ENCODE assay signal across 8 cellular contexts in the genomic region with DNA sequence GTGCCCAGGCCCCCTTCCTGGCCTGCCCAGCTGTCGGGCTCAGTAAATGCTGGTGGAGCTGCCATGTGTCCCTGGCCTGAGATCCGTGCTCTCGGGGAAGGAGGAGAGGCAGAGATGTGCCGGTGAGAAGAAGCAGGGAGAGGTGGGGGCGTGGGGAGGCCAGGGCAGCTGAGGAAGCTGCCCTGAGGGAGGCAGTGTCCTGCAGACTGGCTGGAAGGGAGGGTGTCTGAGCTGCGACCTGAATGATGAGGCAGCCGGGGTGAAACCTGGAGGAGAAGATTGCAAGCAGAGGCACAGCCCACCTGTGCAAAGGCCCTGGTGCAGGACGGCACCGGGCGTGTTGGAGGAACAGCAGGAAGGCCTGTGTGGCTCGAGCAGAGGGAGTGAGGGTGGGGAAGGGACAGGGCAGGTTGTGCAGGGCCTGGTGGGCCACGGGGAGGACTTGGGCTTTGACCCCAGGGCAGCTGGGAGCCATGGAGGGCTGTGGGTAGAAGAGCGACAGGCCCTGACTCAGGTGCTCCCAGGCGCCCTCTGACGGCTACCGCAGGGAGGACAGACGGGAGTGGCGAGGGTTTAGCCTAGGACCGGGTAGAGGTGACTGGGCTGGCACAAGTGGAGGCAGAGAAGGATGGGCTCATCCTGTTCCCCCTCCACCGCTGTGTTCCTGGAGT. TPM values are rescaled to one million over a fixed set of nuclear protein-coding genes. Genes with fewer than 3 reads are reported as not detected.
DNase-seq lines count a peak whose midpoint lies in the region; ATAC-seq and TF ChIP-seq lines count a peak whose summit lies in the region.

No MANE protein-coding gene starts in this region.

- H3K4me3 ChIP-seq in NT2/D1 (ENCODE audit: insufficient read length, low read depth) (no peak overlapping the region), fibroblast of mammary gland (ENCODE audit: control insufficient read depth, low read depth, low read length) (no peak overlapping the region), parathyroid adenoma (ENCODE audit: low read depth, low read length) (no peak overlapping the region), uterus (no peak overlapping the region)

- H3K27ac ChIP-seq in parathyroid adenoma (no peak overlapping the region), uterus (no peak overlapping the region)

- H3K4me1 ChIP-seq in NT2/D1 (ENCODE audit: insufficient read depth, insufficient read length): peaks cover 11% of the 10 kb centered on the region
- H3K4me1 ChIP-seq in parathyroid adenoma: no peaks in the 10 kb centered on the region
- no peaks in the 10 kb centered on the region for H3K4me1 ChIP-seq in uterus

- DNase-seq in NCI-H2227 (lab: John Stamatoyannopoulos, UW; ENCODE audit: unreplicated experiment): peak; percentile 20
- no peak for DNase-seq in NCI-H2227 treated with DMSO at 0.1 percent for 48 hours (lab: John Stamatoyannopoulos, UW)
- peak; percentile 27 for DNase-seq in NT2/D1 (ENCODE audit: low read depth, low spot score)
- DNase-seq in activated T-cell treated with anti-CD3 and anti-CD28 coated beads for 24 hours (ENCODE audit: low read depth): peak; percentile 61
- peak; percentile 37 for DNase-seq in fibroblast of mammary gland (ENCODE audit: low read depth)
- peak in 1 of 2 donors; percentile 31 for DNase-seq in uterus

- intact Hi-C loops in uterus (cut with DNase I; ENCODE audit: low total_unique reads): no loop called here

- H3K36me3 ChIP-seq in NT2/D1 (ENCODE audit: insufficient read depth, insufficient read length, low read length) (peaks cover 57% of the 10 kb centered on the region), parathyroid adenoma (ENCODE audit: control insufficient read depth, insufficient read depth, low read length) (no peaks in the 10 kb centered on the region), uterus (no peaks in the 10 kb centered on the region)

- no peak for ATAC-seq in HG03097 (IDR thresholded peaks at IDR 0.05; ENCODE audit: low FRiP score, unreplicated experiment)

- no peak overlapping the region for H2AFZ ChIP-seq in parathyroid adenoma

- TF ChIP-seq POLR2A in uterus (IDR thresholded peaks at IDR 0.05): no peak

- TF ChIP-seq CTCF in fibroblast of mammary gland (conservative IDR thresholded peaks at IDR 0.05; ENCODE audit: control insufficient read depth, insufficient read depth, low read depth, low read length) (peak; percentile 71), parathyroid adenoma (IDR thresholded peaks at IDR 0.05) (peak; percentile 25), uterus (IDR thresholded peaks at IDR 0.05) (peak in 3 of 4 experiments; percentile 32 to 55 (median 35))

- H3K9me3 ChIP-seq in NT2/D1 (ENCODE audit: insufficient read depth, low read length): no peaks in the 10 kb centered on the region
- H3K9me3 ChIP-seq in parathyroid adenoma (ENCODE audit: control insufficient read depth, low read length): no peaks in the 10 kb centered on the region
- H3K9me3 ChIP-seq in uterus: no peaks in the 10 kb centered on the region

- H3K27me3 ChIP-seq in NT2/D1 (ENCODE audit: insufficient read depth, insufficient read length): no peaks in the 10 kb centered on the region
- no peaks in the 10 kb centered on the region for H3K27me3 ChIP-seq in parathyroid adenoma (ENCODE audit: control insufficient read depth, insufficient read depth, low read length)
- no peaks in the 10 kb centered on the region for H3K27me3 ChIP-seq in uterus

- no peaks in the 10 kb centered on the region for H3K79me2 ChIP-seq in parathyroid adenoma

- H3K9ac ChIP-seq in NT2/D1 (ENCODE audit: insufficient read length, low read depth): no peak overlapping the region
- H3K9ac ChIP-seq in parathyroid adenoma: no peak overlapping the region

- H3K4me2 ChIP-seq in parathyroid adenoma (ENCODE audit: low read length): no peak overlapping the region

RNA-seq across cellular contexts. Expression of gene CELF5, which starts 14.0 kb away (rescaled TPM):
- total RNA-seq in uterus: under 1 TPM in 2 of 4 donors, not detected in 2; 0.28 to 0.73 TPM

RNA-seq across cellular contexts. Expression of gene NCLN, which starts 24.8 kb away (rescaled TPM):
- total RNA-seq in uterus: 10 to 100 TPM; 19.2 to 37.3 (median 28.2) TPM

RNA-seq across cellular contexts. Expression of gene S1PR4, which starts 31.9 kb away (rescaled TPM):
- 1 to 10 TPM in 2 of 4 donors, not detected in 2; 1.3 to 2.0 TPM for total RNA-seq in uterus
